Comparison of ENCODE assay signal across 25 cellular contexts in the genomic region with DNA sequence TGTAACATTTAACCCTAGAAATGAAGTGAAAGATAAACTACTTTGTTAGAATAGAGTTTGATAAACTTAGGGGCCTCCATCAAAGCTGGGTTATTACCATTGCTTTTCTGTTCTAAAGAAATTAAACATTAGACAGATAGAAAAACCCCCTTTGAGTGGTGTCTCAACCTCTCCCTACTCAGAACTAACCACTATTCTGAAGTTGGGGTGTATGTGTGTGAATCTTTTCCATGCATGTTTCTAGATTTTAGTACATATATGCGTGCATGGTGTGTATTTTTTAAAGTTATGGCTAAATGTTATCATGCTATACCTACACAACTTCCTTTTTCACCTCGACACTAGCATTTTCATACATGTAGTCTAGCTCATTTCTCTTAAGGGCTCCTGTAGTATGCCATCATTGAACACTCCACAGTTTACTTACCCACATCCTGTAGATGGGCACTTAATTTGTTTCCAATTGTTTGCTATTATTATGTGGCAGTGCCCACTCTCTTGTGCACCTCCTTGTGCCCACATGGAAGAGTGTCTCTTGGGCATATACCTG.
"Had no signal": no experiment of that assay in that cellular context is flagged by ENCODE, and none has a peak within 500 bp of the region (broad histone marks: within the 10 kb centered on the region; RNA-seq: fewer than 3 reads in every experiment).

No MANE protein-coding gene starts in this region.

- H3K27ac Mint-ChIP-seq: activated B cell treated with CpG ODN at 0.5 μM for 24 hours; activated naive CD8-positive, alpha-beta T cell treated with anti-CD3 and anti-CD28 coated beads, Interleukin-2, amount 10 ng/mL, durations not matched to agents 7 days and 5 days; activated T-helper 2 cell treated with anti-CD3 and anti-CD28 coated beads, Interferon-gamma antibody, Interleukin-2, Interleukin-4, amounts not matched to agents 10 μg/mL and 5 μg/mL and 100 μg/mL, durations not matched to agents 14 hours and 24 hours and 36 hours had no signal

- H3K4me1 Mint-ChIP-seq: activated B cell treated with CpG ODN at 0.5 μM for 24 hours had no signal

- H3K27me3 ChIP-seq: ascending aorta, body of pancreas had no signal

- H3K27ac ChIP-seq: ascending aorta, body of pancreas, SK-N-MC had no signal

- H3K4me3 Mint-ChIP-seq: activated B cell treated with CpG ODN at 0.5 μM for 24 hours; activated naive CD8-positive, alpha-beta T cell treated with anti-CD3 and anti-CD28 coated beads, Interleukin-2, amount 10 ng/mL, durations not matched to agents 7 days and 5 days; T-cell had no signal

- ATAC-seq: body of pancreas, K562, T-cell had no signal

- DNase-seq: activated B cell treated with CpG ODN at 0.5 μM for 24 hours; activated CD4-positive, alpha-beta T cell treated with anti-CD3 and anti-CD28 coated beads for 4 hours; activated CD4-positive, alpha-beta T cell treated with anti-CD3 and anti-CD28 coated beads, Interleukin-2, amount 50 U/mL, for 4 hours; activated CD8-positive, alpha-beta memory T cell treated with anti-CD3 and anti-CD28 coated beads for 24 hours; activated gamma-delta T cell treated with Interleukin-2 at 50 U/mL for 16 hours; activated naive CD8-positive, alpha-beta T cell treated with anti-CD3 and anti-CD28 coated beads, Interleukin-2, amount 10 ng/mL, durations not matched to agents 7 days and 5 days; body of pancreas; central memory CD4-positive, alpha-beta T cell; Karpas-422; MM.1S; NCI-H1105; NCI-H1436; NCI-H1694 treated with DMSO at 0.1 percent for 48 hours; NCI-H2029 treated with DMSO at 0.1 percent for 48 hours; NCI-H345; NCI-H510A; NCI-H526 treated with DMSO at 0.1 percent for 48 hours; NCI-H82; T-cell; T-helper 2 cell; T1000 had no signal

- H3K4me3 ChIP-seq: ascending aorta, body of pancreas, K562, SK-N-MC had no signal

- H3K9me3 Mint-ChIP-seq: activated B cell treated with CpG ODN at 0.5 μM for 24 hours; activated T-helper 2 cell treated with anti-CD3 and anti-CD28 coated beads, Interferon-gamma antibody, Interleukin-2, Interleukin-4, amounts not matched to agents 10 μg/mL and 5 μg/mL and 100 μg/mL, durations not matched to agents 14 hours and 24 hours and 36 hours; T-cell had no signal

- H3K9me3 ChIP-seq: ascending aorta, body of pancreas had no signal

- H3K27me3 Mint-ChIP-seq: activated B cell treated with CpG ODN at 0.5 μM for 24 hours; activated naive CD8-positive, alpha-beta T cell treated with anti-CD3 and anti-CD28 coated beads, Interleukin-2, amount 10 ng/mL, durations not matched to agents 7 days and 5 days; T-cell had no signal

- H3K4me1 ChIP-seq: ascending aorta, body of pancreas had no signal
